ENCODE assay signal across 16 cellular contexts in the genomic region with DNA sequence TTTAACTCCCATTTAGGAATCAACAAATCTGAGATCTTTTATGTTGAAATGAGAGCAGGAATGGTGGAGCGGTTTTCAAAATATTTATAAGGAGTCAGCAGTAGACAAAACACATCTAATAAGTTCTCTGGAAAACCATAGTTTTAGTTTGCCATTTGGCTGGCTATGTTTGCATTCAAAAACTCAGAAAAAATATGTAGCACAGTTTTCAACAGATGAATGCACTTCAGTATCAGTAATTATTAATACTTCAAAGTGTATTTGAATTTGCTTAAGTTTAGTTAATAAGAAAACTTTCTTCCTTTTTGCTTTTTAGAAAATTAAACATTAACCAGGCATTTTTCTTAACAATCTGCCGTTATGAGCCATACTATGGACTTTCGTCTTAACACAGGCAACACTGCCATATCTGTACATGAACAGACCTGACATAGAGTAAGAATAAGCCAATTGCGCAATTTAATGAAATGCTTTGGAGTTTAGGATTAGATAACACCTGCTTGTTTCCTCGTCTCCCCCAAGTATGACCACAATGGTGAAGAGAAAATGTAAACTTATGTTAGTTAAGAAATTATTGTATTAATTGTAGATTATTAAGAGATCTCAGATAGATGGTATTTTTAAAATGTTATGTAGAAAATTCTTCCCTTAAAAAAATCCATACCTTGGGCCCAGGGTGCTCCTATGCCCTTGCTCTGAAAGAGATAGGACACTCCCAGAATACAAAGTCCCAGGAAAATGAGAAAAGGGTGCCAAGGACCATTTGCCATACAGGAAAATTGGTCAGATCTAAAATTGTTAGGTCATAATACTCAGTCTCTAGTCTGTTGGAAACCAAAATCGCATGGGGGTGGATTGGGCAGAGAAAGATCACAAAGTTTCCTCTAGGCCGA.
A peak's percentile ranks its signal among the peaks of the same experiment; 100 is the strongest.
DNase-seq lines count a peak whose midpoint lies in the region; ATAC-seq and TF ChIP-seq lines count a peak whose summit lies in the region.
"Had no signal": no experiment of that assay in that cellular context is flagged by ENCODE, and none has a peak within 500 bp of the region (broad histone marks: within the 10 kb centered on the region; RNA-seq: fewer than 3 reads in every experiment).

No MANE protein-coding gene starts in this region.

- H3K4me1 Mint-ChIP-seq in GM23338, result peaks cover 4% of the 10 kb centered on the region; the same call in 2 of the 3 replicates
- H3K4me1 Mint-ChIP-seq in mesothelial cell of epicardium, result peaks cover 17% of the 10 kb centered on the region
- H3K4me1 Mint-ChIP-seq: CD14-positive monocyte had no signal

- H3K27ac ChIP-seq in GM23338 (ENCODE audit: low read depth) (no peak overlapping the region), hepatocyte (peak overlapping the region; percentile 40), ascending aorta (no peak overlapping the region)

- H3K9me2 ChIP-seq in GM23338 (ENCODE audit: insufficient read depth) (peaks cover 3% of the 10 kb centered on the region; the same call in 1 of the 2 replicates), hepatocyte (replicated peaks; ENCODE audit: insufficient read depth) (no peaks in the 10 kb centered on the region)

- DNase-seq in GM23338 (ENCODE audit: low spot score), result no peak
- peak; percentile 32 for DNase-seq in amniotic epithelial cell (ENCODE audit: low read depth)
- DNase-seq in hepatocyte (ENCODE audit: low spot score), result peak; percentile 50
- peak; percentile 16 for DNase-seq in renal cortical epithelial cell (ENCODE audit: low read depth)
- no peak for DNase-seq in mesothelial cell of epicardium (ENCODE audit: low spot score in 2 of 2, unreplicated experiment in 2 of 2)
- no peak for DNase-seq in ascending aorta (ENCODE audit: low spot score in 2 of 2)
- DNase-seq: ACHN, GDM1, GOT3, NCI-H1417 treated with DMSO at 0.1 percent for 48 hours, NCI-H1930, NCI-H2171 treated with DMSO at 0.1 percent for 48 hours, NCI-H446, RPMI8226 had no signal

- intact Hi-C loops in ascending aorta (cut with DNase I), result loop anchor here (5.0 to 10.0 kb wide), 2 partner anchors 498 to 555 kb away; a partner anchor contains a TSS

- H3K79me2 ChIP-seq in GM23338 (replicated peaks; ENCODE audit: insufficient read depth), result no peaks in the 10 kb centered on the region
- H3K79me2 ChIP-seq in hepatocyte, result no peaks in the 10 kb centered on the region

- ATAC-seq in GM23338 (no peak), GM18873 (IDR thresholded peaks at IDR 0.05; ENCODE audit: low FRiP score, unreplicated experiment) (no peak)

- 74% methylated on average over 7 of the region's 7 CpGs for WGBS in hepatocyte (ENCODE audit: low lambda C conversion rate, missing lambda C conversion rate)

- no peak overlapping the region for H2AFZ ChIP-seq in GM23338
- no peak overlapping the region for H2AFZ ChIP-seq in hepatocyte

- no peak overlapping the region for H3K4me3 Mint-ChIP-seq in GM23338
- no peak overlapping the region for H3K4me3 Mint-ChIP-seq in mesothelial cell of epicardium
- H3K4me3 Mint-ChIP-seq: CD14-positive monocyte had no signal

- no peak overlapping the region for H3K4me2 ChIP-seq in GM23338
- peak overlapping the region; percentile 6 for H3K4me2 ChIP-seq in hepatocyte

- H3K27ac Mint-ChIP-seq in GM23338 (0 out of 2 replicates have a peak overlapping the region, but pooled peaks have one; percentile 8), mesothelial cell of epicardium (no peak overlapping the region)
- H3K27ac Mint-ChIP-seq: CD14-positive monocyte had no signal

- H3K36me3 Mint-ChIP-seq in GM23338 (ENCODE audit: low read depth) (no peaks in the 10 kb centered on the region), mesothelial cell of epicardium (no peaks in the 10 kb centered on the region)
- H3K36me3 Mint-ChIP-seq: CD14-positive monocyte had no signal

- TF ChIP-seq CTCF in GM23338 (conservative IDR thresholded peaks at IDR 0.05; ENCODE audit: low read depth in 2 of 2) (no peak), hepatocyte (IDR thresholded peaks at IDR 0.05; ENCODE audit: poor library complexity) (no peak), mesothelial cell of epicardium (IDR thresholded peaks at IDR 0.05; ENCODE audit: unreplicated experiment) (no peak), ascending aorta (IDR thresholded peaks at IDR 0.05) (no peak)

- no peaks in the 10 kb centered on the region for H3K4me1 ChIP-seq in GM23338 (ENCODE audit: insufficient read depth)
- peaks cover 18% of the 10 kb centered on the region for H3K4me1 ChIP-seq in hepatocyte (ENCODE audit: insufficient read depth)
- peaks cover 0 to 9% of the 10 kb centered on the region in 2 donors for H3K4me1 ChIP-seq in ascending aorta

- H3K27me3 Mint-ChIP-seq in GM23338 (ENCODE audit: insufficient read depth, low read depth, poor library complexity) (peaks cover 3% of the 10 kb centered on the region), mesothelial cell of epicardium (ENCODE audit: low read depth) (peaks cover 2% of the 10 kb centered on the region)

- H3K27me3 ChIP-seq in GM23338 (ENCODE audit: insufficient read depth), result no peaks in the 10 kb centered on the region
- no peaks in the 10 kb centered on the region for H3K27me3 ChIP-seq in hepatocyte
- H3K27me3 ChIP-seq in ascending aorta, result no peaks in the 10 kb centered on the region

- H4K20me1 ChIP-seq in GM23338 (replicated peaks; ENCODE audit: insufficient read depth) (no peaks in the 10 kb centered on the region), hepatocyte (ENCODE audit: insufficient read depth, poor library complexity, severe bottlenecking) (no peaks in the 10 kb centered on the region)

- H3K9me3 Mint-ChIP-seq in GM23338, result no peaks in the 10 kb centered on the region
- peaks cover 2% of the 10 kb centered on the region for H3K9me3 Mint-ChIP-seq in mesothelial cell of epicardium

- H3F3A ChIP-seq in GM23338 (replicated peaks; ENCODE audit: low read depth), result no peaks in the 10 kb centered on the region

- no peaks in the 10 kb centered on the region for H3K36me3 ChIP-seq in GM23338 (ENCODE audit: insufficient read depth)
- no peaks in the 10 kb centered on the region for H3K36me3 ChIP-seq in hepatocyte (replicated peaks; ENCODE audit: insufficient read depth, low read depth)
- H3K36me3 ChIP-seq in ascending aorta, result no peaks in the 10 kb centered on the region

- no peaks in the 10 kb centered on the region for H3K9me3 ChIP-seq in hepatocyte (ENCODE audit: low read depth)
- H3K9me3 ChIP-seq in ascending aorta, result no peaks in the 10 kb centered on the region

- H3K4me3 ChIP-seq in GM23338 (no peak overlapping the region), hepatocyte (no peak overlapping the region), ascending aorta (no peak overlapping the region)

TF ChIP-seq in GM23338, 12 proteins besides CTCF, POLR2A, EP300 and RAD21 (continues in another document):
- no peak for TF ChIP-seq ZNF114 (CRISPR knock-in tag; IDR thresholded peaks at IDR 0.05)
- TF ChIP-seq, protein P1, sequence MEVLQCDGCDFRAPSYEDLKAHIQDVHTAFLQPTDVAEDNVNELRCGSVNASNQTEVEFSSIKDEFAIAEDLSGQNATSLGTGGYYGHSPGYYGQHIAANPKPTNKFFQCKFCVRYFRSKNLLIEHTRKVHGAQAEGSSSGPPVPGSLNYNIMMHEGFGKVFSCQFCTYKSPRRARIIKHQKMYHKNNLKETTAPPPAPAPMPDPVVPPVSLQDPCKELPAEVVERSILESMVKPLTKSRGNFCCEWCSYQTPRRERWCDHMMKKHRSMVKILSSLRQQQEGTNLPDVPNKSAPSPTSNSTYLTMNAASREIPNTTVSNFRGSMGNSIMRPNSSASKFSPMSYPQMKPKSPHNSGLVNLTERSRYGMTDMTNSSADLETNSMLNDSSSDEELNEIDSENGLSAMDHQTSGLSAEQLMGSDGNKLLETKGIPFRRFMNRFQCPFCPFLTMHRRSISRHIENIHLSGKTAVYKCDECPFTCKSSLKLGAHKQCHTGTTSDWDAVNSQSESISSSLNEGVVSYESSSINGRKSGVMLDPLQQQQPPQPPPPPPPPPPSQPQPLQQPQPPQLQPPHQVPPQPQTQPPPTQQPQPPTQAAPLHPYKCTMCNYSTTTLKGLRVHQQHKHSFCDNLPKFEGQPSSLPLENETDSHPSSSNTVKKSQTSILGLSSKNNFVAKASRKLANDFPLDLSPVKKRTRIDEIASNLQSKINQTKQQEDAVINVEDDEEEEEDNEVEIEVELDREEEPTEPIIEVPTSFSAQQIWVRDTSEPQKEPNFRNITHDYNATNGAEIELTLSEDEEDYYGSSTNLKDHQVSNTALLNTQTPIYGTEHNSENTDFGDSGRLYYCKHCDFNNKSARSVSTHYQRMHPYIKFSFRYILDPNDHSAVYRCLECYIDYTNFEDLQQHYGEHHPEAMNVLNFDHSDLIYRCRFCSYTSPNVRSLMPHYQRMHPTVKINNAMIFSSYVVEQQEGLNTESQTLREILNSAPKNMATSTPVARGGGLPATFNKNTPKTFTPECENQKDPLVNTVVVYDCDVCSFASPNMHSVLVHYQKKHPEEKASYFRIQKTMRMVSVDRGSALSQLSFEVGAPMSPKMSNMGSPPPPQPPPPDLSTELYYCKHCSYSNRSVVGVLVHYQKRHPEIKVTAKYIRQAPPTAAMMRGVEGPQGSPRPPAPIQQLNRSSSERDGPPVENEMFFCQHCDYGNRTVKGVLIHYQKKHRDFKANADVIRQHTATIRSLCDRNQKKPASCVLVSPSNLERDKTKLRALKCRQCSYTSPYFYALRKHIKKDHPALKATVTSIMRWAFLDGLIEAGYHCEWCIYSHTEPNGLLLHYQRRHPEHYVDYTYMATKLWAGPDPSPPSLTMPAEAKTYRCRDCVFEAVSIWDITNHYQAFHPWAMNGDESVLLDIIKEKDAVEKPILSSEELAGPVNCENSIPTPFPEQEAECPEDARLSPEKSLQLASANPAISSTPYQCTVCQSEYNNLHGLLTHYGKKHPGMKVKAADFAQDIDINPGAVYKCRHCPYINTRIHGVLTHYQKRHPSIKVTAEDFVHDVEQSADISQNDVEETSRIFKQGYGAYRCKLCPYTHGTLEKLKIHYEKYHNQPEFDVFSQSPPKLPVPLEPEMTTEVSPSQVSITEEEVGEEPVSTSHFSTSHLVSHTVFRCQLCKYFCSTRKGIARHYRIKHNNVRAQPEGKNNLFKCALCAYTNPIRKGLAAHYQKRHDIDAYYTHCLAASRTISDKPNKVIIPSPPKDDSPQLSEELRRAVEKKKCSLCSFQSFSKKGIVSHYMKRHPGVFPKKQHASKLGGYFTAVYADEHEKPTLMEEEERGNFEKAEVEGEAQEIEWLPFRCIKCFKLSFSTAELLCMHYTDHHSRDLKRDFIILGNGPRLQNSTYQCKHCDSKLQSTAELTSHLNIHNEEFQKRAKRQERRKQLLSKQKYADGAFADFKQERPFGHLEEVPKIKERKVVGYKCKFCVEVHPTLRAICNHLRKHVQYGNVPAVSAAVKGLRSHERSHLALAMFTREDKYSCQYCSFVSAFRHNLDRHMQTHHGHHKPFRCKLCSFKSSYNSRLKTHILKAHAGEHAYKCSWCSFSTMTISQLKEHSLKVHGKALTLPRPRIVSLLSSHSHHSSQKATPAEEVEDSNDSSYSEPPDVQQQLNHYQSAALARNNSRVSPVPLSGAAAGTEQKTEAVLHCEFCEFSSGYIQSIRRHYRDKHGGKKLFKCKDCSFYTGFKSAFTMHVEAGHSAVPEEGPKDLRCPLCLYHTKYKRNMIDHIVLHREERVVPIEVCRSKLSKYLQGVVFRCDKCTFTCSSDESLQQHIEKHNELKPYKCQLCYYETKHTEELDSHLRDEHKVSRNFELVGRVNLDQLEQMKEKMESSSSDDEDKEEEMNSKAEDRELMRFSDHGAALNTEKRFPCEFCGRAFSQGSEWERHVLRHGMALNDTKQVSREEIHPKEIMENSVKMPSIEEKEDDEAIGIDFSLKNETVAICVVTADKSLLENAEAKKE (CRISPR knock-in tag; IDR thresholded peaks at IDR 0.05), result no peak

Comparison
In these comparisons a context has a peak if more than half of its experiments do, and no peak if none do; other contexts are left out.
1. DNase-seq: peak in amniotic epithelial cell (single experiment), hepatocyte (single experiment) and renal cortical epithelial cell (single experiment); none in GM23338 (single experiment), mesothelial cell of epicardium (0 of 2) and ascending aorta (0 of 2).